Comparison of ENCODE assay signal across 16 cellular contexts in genomic region chr2:40625849-40626248, GRCh38.
DNase-seq lines count a peak whose midpoint lies in the region; ATAC-seq, FAIRE-seq and TF ChIP-seq lines count a peak whose summit lies in the region.
"Had no signal": no experiment of that assay in that cellular context is flagged by ENCODE, and none has a peak within 500 bp of the region (broad histone marks: within the 10 kb centered on the region; RNA-seq: fewer than 3 reads in every experiment).

No MANE protein-coding gene starts in this region.

- FAIRE-seq in H54 (lab: Jason Lieb, UNC): peak; percentile 92
- FAIRE-seq: GM18507 had no signal

- H3K27me3 ChIP-seq in PC-3 (ENCODE audit: low read length) (no peaks in the 10 kb centered on the region), smooth muscle cell (ENCODE audit: low read depth) (no peaks in the 10 kb centered on the region)

- no peaks in the 10 kb centered on the region for H3K4me1 Mint-ChIP-seq in effector memory CD8-positive, alpha-beta T cell (ENCODE audit: low read depth in 2 of 2)

- H3K36me3 Mint-ChIP-seq in effector memory CD8-positive, alpha-beta T cell (ENCODE audit: insufficient read depth): no peaks in the 10 kb centered on the region

- H4K20me1 ChIP-seq in PC-3 (ENCODE audit: low read length): no peaks in the 10 kb centered on the region
- no peaks in the 10 kb centered on the region for H4K20me1 ChIP-seq in smooth muscle cell (ENCODE audit: low read depth)

- no peaks in the 10 kb centered on the region for H3K9me2 ChIP-seq in PC-3 (replicated peaks; ENCODE audit: low read length)

- no peak overlapping the region for H3K4me3 ChIP-seq in PC-3 (ENCODE audit: low read length)
- no peak overlapping the region for H3K4me3 ChIP-seq in smooth muscle cell
- H3K4me3 ChIP-seq: coronary artery, lung had no signal

- no peak overlapping the region for H3K27ac Mint-ChIP-seq in effector memory CD8-positive, alpha-beta T cell
- H3K27ac Mint-ChIP-seq: T-helper 1 cell treated with Interleukin-12 subunit alpha and Interleukin-12 subunit beta and Interleukin-4 antibody, amounts not matched to agents 30 μg/mL and 1 μg/mL, for 36 hours had no signal

- H3K4me1 ChIP-seq in PC-3 (ENCODE audit: insufficient read depth, low read length) (peaks cover 10% of the 10 kb centered on the region; the same call in 1 of the 2 replicates), smooth muscle cell (ENCODE audit: low read depth) (no peaks in the 10 kb centered on the region)

- DNase-seq in H54 (ENCODE audit: insufficient read length, low spot score): no peak
- peak; percentile 75 for DNase-seq in PC-3
- peak; percentile 24 for DNase-seq in fibroblast of gingiva (ENCODE audit: low read depth)
- DNase-seq in smooth muscle cell (lab: John Stamatoyannopoulos, UW; ENCODE audit: unreplicated experiment): no peak
- no peak for DNase-seq in NCI-H2107 (lab: John Stamatoyannopoulos, UW)
- DNase-seq in effector memory CD8-positive, alpha-beta T cell: no peak
- DNase-seq: activated CD4-positive, alpha-beta T cell treated with anti-CD3 and anti-CD28 coated beads, Interleukin-2, amount 50 U/mL, for 48 hours; activated naive CD4-positive, alpha-beta T cell; MM.1S; NCI-H774; posterior cingulate gyrus had no signal

- no peak for TF ChIP-seq POLR2A in H54 (IDR thresholded peaks at IDR 0.05; ENCODE audit: low read depth, low read length)

- H3K9me3 Mint-ChIP-seq in effector memory CD8-positive, alpha-beta T cell: peaks cover 0 to 3% of the 10 kb centered on the region in 2 donors
- H3K9me3 Mint-ChIP-seq: T-helper 1 cell treated with Interleukin-12 subunit alpha and Interleukin-12 subunit beta and Interleukin-4 antibody, amounts not matched to agents 30 μg/mL and 1 μg/mL, for 36 hours had no signal

- WGBS in smooth muscle cell (ENCODE audit: low lambda C conversion rate): 42% methylated on average over 3 of the region's 3 CpGs

- peak; percentile 88 for ATAC-seq in PC-3
- ATAC-seq in effector memory CD8-positive, alpha-beta T cell (replicated peaks): no peak
- ATAC-seq in HG03354 (IDR thresholded peaks at IDR 0.05; ENCODE audit: poor library complexity, severe bottlenecking, unreplicated experiment): no peak

- no peaks in the 10 kb centered on the region for H3K79me2 ChIP-seq in PC-3 (ENCODE audit: low read length)
- H3K79me2 ChIP-seq in smooth muscle cell (ENCODE audit: low read depth): no peaks in the 10 kb centered on the region

- no peaks in the 10 kb centered on the region for H3K36me3 ChIP-seq in PC-3 (ENCODE audit: low read depth, low read length)
- no peaks in the 10 kb centered on the region for H3K36me3 ChIP-seq in smooth muscle cell (ENCODE audit: low read depth)

- no peaks in the 10 kb centered on the region for H3F3A ChIP-seq in PC-3 (ENCODE audit: low read length, unreplicated experiment)
- H3F3A ChIP-seq in smooth muscle cell (ENCODE audit: low read depth): no peaks in the 10 kb centered on the region

- H3K4me2 ChIP-seq in PC-3 (ENCODE audit: low read length) (peak overlapping the region; percentile 45), smooth muscle cell (peak overlapping the region; percentile 59)

- H3K27me3 Mint-ChIP-seq in effector memory CD8-positive, alpha-beta T cell: no peaks in the 10 kb centered on the region

- intact Hi-C loops in PC-3 (cut with micrococcal nuclease): loop anchor here (1.0 kb wide), 1 partner anchor 29 kb away; no protein-coding TSS in a partner anchor

- CTCF ChIA-PET in PC-3 (lab: Charles Lee): no interaction called here

- H3K9me3 ChIP-seq in PC-3 (ENCODE audit: low read length): no peaks in the 10 kb centered on the region
- no peaks in the 10 kb centered on the region for H3K9me3 ChIP-seq in smooth muscle cell (replicated peaks; ENCODE audit: low read depth)

- POLR2A ChIA-PET in PC-3 (lab: Charles Lee; ENCODE audit: unreplicated experiment): no interaction called here

- H3K4me3 Mint-ChIP-seq in effector memory CD8-positive, alpha-beta T cell: no peak overlapping the region
- H3K4me3 Mint-ChIP-seq: T-helper 1 cell treated with Interleukin-12 subunit alpha and Interleukin-12 subunit beta and Interleukin-4 antibody, amounts not matched to agents 30 μg/mL and 1 μg/mL, for 36 hours had no signal

- H2AFZ ChIP-seq in PC-3 (ENCODE audit: low read length): no peak overlapping the region
- H2AFZ ChIP-seq in smooth muscle cell (ENCODE audit: low read depth): peak overlapping the region; percentile 64

- no TSS peak for BruUV-seq in PC-3 (replicated peaks; lab: Mats Ljungman, UMichigan)

- no peak for TF ChIP-seq CTCF in PC-3 (conservative IDR thresholded peaks at IDR 0.05; ENCODE audit: low read depth, low read length)
- no peak for TF ChIP-seq CTCF in smooth muscle cell (IDR thresholded peaks at IDR 0.05; ENCODE audit: borderline replicate concordance, insufficient read depth, poor library complexity, severe bottlenecking)

- H3K27ac ChIP-seq in PC-3 (ENCODE audit: low read length) (no peak overlapping the region), smooth muscle cell (ENCODE audit: low read depth) (peak overlapping the region; percentile 81)
- H3K27ac ChIP-seq: coronary artery had no signal

- H3K9ac ChIP-seq in PC-3 (ENCODE audit: low read length): no peak overlapping the region
- peak overlapping the region; percentile 63 for H3K9ac ChIP-seq in smooth muscle cell (ENCODE audit: low read depth)

Comparison
In these comparisons a context has a peak if more than half of its experiments do, and no peak if none do; other contexts are left out.
1. DNase-seq: peak in PC-3 (single experiment) and fibroblast of gingiva (single experiment); none in H54 (single experiment), smooth muscle cell (single experiment), NCI-H2107 (single experiment) and effector memory CD8-positive, alpha-beta T cell (0 of 3).